21 cellular contexts compared by ENCODE assay signal in genomic region chr15:55518641-55519040, GRCh38. TPM values are rescaled to one million over a fixed set of nuclear protein-coding genes. Genes with fewer than 3 reads are reported as not detected.
DNase-seq lines count a peak whose midpoint lies in the region; ATAC-seq, FAIRE-seq and TF ChIP-seq lines count a peak whose summit lies in the region.
"Had no signal": no experiment of that assay in that cellular context is flagged by ENCODE, and none has a peak within 500 bp of the region (broad histone marks: within the 10 kb centered on the region; RNA-seq: fewer than 3 reads in every experiment).

No MANE protein-coding gene starts in this region.

- FAIRE-seq in A549 (lab: Jason Lieb, UNC) = no peak
- no peak for FAIRE-seq in astrocyte (lab: Jason Lieb, UNC)
- FAIRE-seq in frontal cortex (lab: Jason Lieb, UNC) = no peak
- no peak for FAIRE-seq in kidney (lab: Jason Lieb, UNC)
- FAIRE-seq: D721Med, HTR-8/SVneo had no signal

- no peaks in the 10 kb centered on the region for H3K79me2 ChIP-seq in astrocyte (ENCODE audit: insufficient read depth, low read length)
- no peaks in the 10 kb centered on the region for H3K79me2 ChIP-seq in hepatocyte

- DNase-seq in A549 (ENCODE audit: low read depth in 1 of 2, low spot score in 1 of 2) = no peak
- no peak for DNase-seq in HEK293T (ENCODE audit: extremely low spot score)
- DNase-seq in astrocyte (ENCODE audit: low read depth) = no peak
- DNase-seq in hepatocyte (ENCODE audit: low spot score) = no peak
- no peak for DNase-seq in frontal cortex (ENCODE audit: low spot score in 2 of 2)
- DNase-seq in kidney = no peak
- DNase-seq in cortex of kidney (lab: John Stamatoyannopoulos, UW) = no peak
- no peak for DNase-seq in NCI-H1436 (lab: John Stamatoyannopoulos, UW)
- DNase-seq: activated CD4-positive, alpha-beta T cell treated with anti-CD3 and anti-CD28 coated beads, Interleukin-2, amount 50 U/mL, for 1 hour; activated T-cell treated with anti-CD3 and anti-CD28 coated beads, Interleukin-2, amount 50 U/mL, for 1 hour; GOT3; heart left ventricle; islet precursor cell; midbrain; NCI-H187 treated with DMSO at 0.1 percent for 48 hours; NCI-H510A treated with DMSO at 0.1 percent for 48 hours; stimulated activated CD4-positive, alpha-beta T cell treated with anti-CD3 and anti-CD28 coated beads, Interleukin-4, amount 100 ng/mL, for 1 hour had no signal

- H3K27ac ChIP-seq in A549 (no peak overlapping the region), astrocyte (ENCODE audit: low read depth, low read length) (no peak overlapping the region), hepatocyte (no peak overlapping the region), kidney (ENCODE audit: low read depth in 2 of 2, low read length in 2 of 2) (no peak overlapping the region)
- H3K27ac ChIP-seq: heart left ventricle had no signal

- no peaks in the 10 kb centered on the region for H3K4me1 Mint-ChIP-seq in astrocyte (ENCODE audit: low read depth, unreplicated experiment)
- H3K4me1 Mint-ChIP-seq: central memory CD8-positive, alpha-beta T cell had no signal

- H4K20me1 ChIP-seq in astrocyte (ENCODE audit: insufficient read depth, low read length) = no peaks in the 10 kb centered on the region
- H4K20me1 ChIP-seq in hepatocyte (ENCODE audit: insufficient read depth, poor library complexity, severe bottlenecking) = no peaks in the 10 kb centered on the region

- H3K9me3 ChIP-seq in A549 (peaks cover 15% of the 10 kb centered on the region; the same call in 1 of the 3 replicates), astrocyte (ENCODE audit: insufficient read depth, low read depth, low read length) (no peaks in the 10 kb centered on the region), hepatocyte (ENCODE audit: low read depth) (no peaks in the 10 kb centered on the region), kidney (ENCODE audit: control insufficient read depth in 1 of 2, low read length in 2 of 2) (no peaks in the 10 kb centered on the region)

- H3K9me2 ChIP-seq in hepatocyte (replicated peaks; ENCODE audit: insufficient read depth) = no peaks in the 10 kb centered on the region

- no peak overlapping the region for H3K27ac Mint-ChIP-seq in astrocyte (ENCODE audit: unreplicated experiment)
- H3K27ac Mint-ChIP-seq: activated naive CD8-positive, alpha-beta T cell had no signal

- H3K9ac ChIP-seq in astrocyte (ENCODE audit: low read length) (no peak overlapping the region), kidney (ENCODE audit: low read length in 2 of 2) (no peak overlapping the region)

- H3K27me3 Mint-ChIP-seq in astrocyte (ENCODE audit: low read depth, unreplicated experiment) = peaks cover 5% of the 10 kb centered on the region

- no peak for TF ChIP-seq CTCF in A549 (IDR thresholded peaks at IDR 0.05)
- TF ChIP-seq CTCF in astrocyte (IDR thresholded peaks at IDR 0.05; ENCODE audit: insufficient read depth, low read depth, low read length) = peak; percentile 20
- peak; percentile 3 for TF ChIP-seq CTCF in hepatocyte (IDR thresholded peaks at IDR 0.05; ENCODE audit: poor library complexity)
- TF ChIP-seq CTCF in kidney (IDR thresholded peaks at IDR 0.05; ENCODE audit: borderline replicate concordance, extremely low read depth, insufficient read depth) = no peak

- H3K4me1 ChIP-seq in A549 (no peaks in the 10 kb centered on the region), astrocyte (ENCODE audit: insufficient read depth, low read length) (no peaks in the 10 kb centered on the region), hepatocyte (ENCODE audit: insufficient read depth) (no peaks in the 10 kb centered on the region), kidney (ENCODE audit: control insufficient read depth in 1 of 2, insufficient read depth in 1 of 2, low read depth in 1 of 2, low read length in 2 of 2) (no peaks in the 10 kb centered on the region)
- H3K4me1 ChIP-seq: heart left ventricle had no signal

- no peak for TF ChIP-seq EP300 in A549 (IDR thresholded peaks at IDR 0.05)

- no peak overlapping the region for H3K4me3 Mint-ChIP-seq in astrocyte (ENCODE audit: unreplicated experiment)
- H3K4me3 Mint-ChIP-seq: activated naive CD8-positive, alpha-beta T cell; central memory CD8-positive, alpha-beta T cell had no signal

- CTCF ChIA-PET in A549 (lab: Yijun Ruan, JAX) (interaction anchor here (1.5 to 3.0 kb wide), 2 partner anchors 8 to 12 kb away, joined by 3 to 8 read pairs; no protein-coding TSS in a partner anchor), HEK293T (lab: Yijun Ruan, JAX) (no interaction called here)

- 22% methylated on average over 2 of the region's 2 CpGs for WGBS in A549 (ENCODE audit: missing lambda C conversion rate)
- 80% methylated on average over 2 of the region's 2 CpGs for WGBS in hepatocyte (ENCODE audit: low lambda C conversion rate, missing lambda C conversion rate)

- H3K9me3 Mint-ChIP-seq in astrocyte (ENCODE audit: unreplicated experiment) = no peaks in the 10 kb centered on the region
- H3K9me3 Mint-ChIP-seq: central memory CD8-positive, alpha-beta T cell had no signal

- no peak overlapping the region for H3K4me3 ChIP-seq in A549
- no peak overlapping the region for H3K4me3 ChIP-seq in astrocyte (ENCODE audit: insufficient read depth, low read depth, low read length)
- no peak overlapping the region for H3K4me3 ChIP-seq in hepatocyte
- no peak overlapping the region for H3K4me3 ChIP-seq in kidney (ENCODE audit: low read length in 2 of 2)
- H3K4me3 ChIP-seq: heart left ventricle had no signal

- peak; percentile 56 to 60; a peak in 4 of 6 replicates for ATAC-seq in A549
- ATAC-seq: heart left ventricle had no signal

- H2AFZ ChIP-seq in astrocyte (ENCODE audit: low read depth, low read length) = no peak overlapping the region
- H2AFZ ChIP-seq in hepatocyte = no peak overlapping the region

- intact Hi-C loops in kidney (cut with DNase I) = no loop called here

- no peak for TF ChIP-seq RAD21 in A549 (conservative IDR thresholded peaks at IDR 0.05 in 1 of 2, IDR thresholded peaks at IDR 0.05 in 1 of 2)

- POLR2A ChIA-PET in A549 (lab: Yijun Ruan, JAX) (no interaction called here), HEK293T (lab: Yijun Ruan, JAX) (no interaction called here)

- H3K27me3 ChIP-seq in astrocyte (ENCODE audit: insufficient read depth, low read length) = no peaks in the 10 kb centered on the region
- H3K27me3 ChIP-seq in hepatocyte = no peaks in the 10 kb centered on the region

- H3K36me3 ChIP-seq in astrocyte (ENCODE audit: insufficient read depth, low read length) (no peaks in the 10 kb centered on the region), hepatocyte (replicated peaks; ENCODE audit: insufficient read depth, low read depth) (no peaks in the 10 kb centered on the region), kidney (ENCODE audit: control insufficient read depth in 1 of 2, insufficient read depth in 2 of 2, low read length in 2 of 2) (no peaks in the 10 kb centered on the region)
- H3K36me3 ChIP-seq: heart left ventricle had no signal

- no peak for TF ChIP-seq POLR2A in A549 (IDR thresholded peaks at IDR 0.05; ENCODE audit: low read length)

- no peak overlapping the region for H3K4me2 ChIP-seq in A549
- H3K4me2 ChIP-seq in astrocyte (ENCODE audit: low read length) = no peak overlapping the region
- H3K4me2 ChIP-seq in hepatocyte = no peak overlapping the region

- H3K36me3 Mint-ChIP-seq in astrocyte (ENCODE audit: low read depth, unreplicated experiment) = no peaks in the 10 kb centered on the region
- H3K36me3 Mint-ChIP-seq: activated naive CD8-positive, alpha-beta T cell had no signal

TF ChIP-seq in A549, 52 proteins besides CTCF, POLR2A, EP300 and RAD21:
- TF ChIP-seq HDAC2 (IDR thresholded peaks at IDR 0.05) = no peak
- no peak for TF ChIP-seq MAFK (IDR thresholded peaks at IDR 0.05; ENCODE audit: partially characterized antibody)
- no peak for TF ChIP-seq TFCP2L1 (CRISPR knock-in tag; IDR thresholded peaks at IDR 0.05)
- no peak for TF ChIP-seq RCOR1 (IDR thresholded peaks at IDR 0.05; ENCODE audit: low read depth, low read length)
- no peak for TF ChIP-seq SREBF2 (IDR thresholded peaks at IDR 0.05)
- TF ChIP-seq FOXS1 (CRISPR knock-in tag; IDR thresholded peaks at IDR 0.05) = no peak
- TF ChIP-seq MYC (IDR thresholded peaks at IDR 0.05; ENCODE audit: borderline replicate concordance, low read length) = no peak
- no peak for TF ChIP-seq CBX2 (IDR thresholded peaks at IDR 0.05; ENCODE audit: borderline replicate concordance, low read depth)
- TF ChIP-seq CHD4 (IDR thresholded peaks at IDR 0.05; ENCODE audit: borderline replicate concordance) = no peak
- TF ChIP-seq ESRRA (IDR thresholded peaks at IDR 0.05; ENCODE audit: borderline replicate concordance, low read length) = no peak
- TF ChIP-seq EHF (CRISPR knock-in tag; IDR thresholded peaks at IDR 0.05) = no peak

TF ChIP-seq in HEK293T, 16 proteins besides CTCF, POLR2A, EP300 and RAD21:
- TF ChIP-seq ARNT (IDR thresholded peaks at IDR 0.05) (no peak), ELF4 (IDR thresholded peaks at IDR 0.05) (no peak), FOXM1 (IDR thresholded peaks at IDR 0.05; ENCODE audit: borderline replicate concordance) (no peak), ZNF384 (IDR thresholded peaks at IDR 0.05) (peak; percentile 63), FOXA1 (IDR thresholded peaks at IDR 0.05) (no peak)
TF ChIP-seq in HEK293T: peak in this region for 1.

RNA-seq across cellular contexts. Expression of gene DNAAF4, which starts 10.6 kb away (rescaled TPM):
- polyA plus RNA-seq in A549 (2011; rRNA removed) (6.0 and 9.3 TPM in 2 replicates), A549 (2017; fragmentation: RNase III; extraction: RNeasy Plus Mini Kit Qiagen cat#74134 plus additional on column Dnase treatment) (12.9 to 14.5 TPM (median 13.5 TPM) in 3 replicates), hepatocyte (0.80 and 2.2 TPM in 2 replicates), kidney (ENCODE audit: insufficient read depth, low read depth, low replicate concordance) (6.7 TPM)
- 5.3 and 5.4 TPM in 2 replicates for polyA plus RNA-seq in A549 (2012; cell fraction: cytosol; rRNA removed)
- 2.5 and 3.6 TPM in 2 replicates for polyA plus RNA-seq in A549 (2012; cell fraction: nucleus; rRNA removed)
- polyA minus RNA-seq in A549 (2011; rRNA and poly(A)+ RNA removed) = 3.4 and 3.6 TPM in 2 replicates
- total RNA-seq in astrocyte (2.8 and 3.2 TPM in 2 replicates), hepatocyte (0.83 and 1.8 TPM in 2 replicates), frontal cortex (6.5 TPM), kidney (4.6 TPM)

Comparison
In these comparisons a context has a peak if more than half of its experiments do, and no peak if none do; other contexts are left out.
1. CTCF ChIP-seq: peak in astrocyte (single experiment) and hepatocyte (single experiment); none in A549 (single experiment) and kidney (single experiment).